Comparison of ENCODE assay signal across 19 cellular contexts in the genomic region with DNA sequence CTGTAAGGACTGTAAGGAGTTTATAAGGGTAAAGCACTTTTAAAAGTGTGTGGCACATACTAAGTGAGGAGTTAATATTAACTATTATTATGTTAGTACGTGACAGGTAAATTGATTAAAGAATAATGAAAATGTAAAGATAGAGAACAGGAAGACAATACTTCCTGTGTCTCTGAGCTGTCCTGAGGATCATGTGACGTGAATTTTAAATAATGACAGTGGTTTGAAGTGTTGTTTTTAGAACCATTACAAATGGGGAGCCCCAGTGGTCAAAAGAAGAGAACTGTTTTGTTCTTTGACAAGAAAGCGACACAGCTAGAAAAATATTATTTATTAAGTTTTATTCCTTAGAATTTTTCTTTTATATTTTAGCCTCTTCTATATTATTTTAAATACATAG.
DNase-seq lines count a peak whose midpoint lies in the region; ATAC-seq, FAIRE-seq and TF ChIP-seq lines count a peak whose summit lies in the region.
"Had no signal": no experiment of that assay in that cellular context is flagged by ENCODE, and none has a peak within 500 bp of the region (broad histone marks: within the 10 kb centered on the region; RNA-seq: fewer than 3 reads in every experiment).

No MANE protein-coding gene starts in this region.

- no peak overlapping the region for H2BK12ac ChIP-seq in neuronal stem cell (ENCODE audit: low read length)

- in situ Hi-C loops in K562 (cut with MboI), result no loop called here

- H3K14ac ChIP-seq in neuronal stem cell (ENCODE audit: low read length), result no peak overlapping the region

- peak overlapping the region; percentile 52 for H2AFZ ChIP-seq in Karpas-422 (ENCODE audit: low read length)
- peak overlapping the region; percentile 4; the same call in 1 of the 2 replicates for H2AFZ ChIP-seq in K562 (ENCODE audit: low read depth, low read length)
- H2AFZ ChIP-seq in neuronal stem cell (ENCODE audit: low read length), result peak overlapping the region; percentile 56

- H3K4me1 ChIP-seq in CD4-positive, CD25-positive, alpha-beta regulatory T cell (ENCODE audit: control insufficient read depth, insufficient read depth, low read length, poor library complexity, severe bottlenecking), result peaks cover 9% of the 10 kb centered on the region
- H3K4me1 ChIP-seq in Karpas-422 (ENCODE audit: low read length) (peaks cover 7% of the 10 kb centered on the region), K562 (replicated peaks in 1 of 2; ENCODE audit: control insufficient read depth in 2 of 2, insufficient read depth in 2 of 2, low read length in 2 of 2) (no peaks in the 10 kb centered on the region), neuronal stem cell (ENCODE audit: control insufficient read depth in 2 of 2, insufficient read depth in 1 of 2, low read depth in 1 of 2, low read length in 2 of 2) (peaks cover 0 to 2% of the 10 kb centered on the region in 2 donors)

- CTCF ChIA-PET in K562 (lab: Yijun Ruan, JAX; ENCODE audit: low intra/inter-chr PET ratio), result no interaction called here

- no peak overlapping the region for H2BK120ac ChIP-seq in neuronal stem cell (ENCODE audit: low read depth, low read length)

- no peaks in the 10 kb centered on the region for H3K36me3 Mint-ChIP-seq in CD4-positive, CD25-positive, alpha-beta regulatory T cell

- no peaks in the 10 kb centered on the region for H3K9me2 ChIP-seq in Karpas-422 (replicated peaks; ENCODE audit: insufficient read depth, low read length)

- H3K4me3 Mint-ChIP-seq in CD4-positive, CD25-positive, alpha-beta regulatory T cell, result peak overlapping the region in 2 of 4 donors; percentile 38 to 57

- H2BK5ac ChIP-seq in neuronal stem cell (ENCODE audit: low read length), result no peak overlapping the region

- H3K18ac ChIP-seq in neuronal stem cell (ENCODE audit: low read length), result no peak overlapping the region

- H3K79me1 ChIP-seq in neuronal stem cell (ENCODE audit: low read depth, low read length), result no peaks in the 10 kb centered on the region

- peak in 2 of 3 donors; percentile 3 to 42 for DNase-seq in CD4-positive, CD25-positive, alpha-beta regulatory T cell
- no peak for DNase-seq in Karpas-422
- no peak for DNase-seq in K562 (ENCODE audit: extremely low read depth in 1 of 4, low spot score in 3 of 4)
- DNase-seq in neuronal stem cell (ENCODE audit: low spot score), result no peak
- no peak for DNase-seq in SIG-M5 (lab: John Stamatoyannopoulos, UW)
- no peak for DNase-seq in HuH-7.5 (ENCODE audit: low spot score)
- no peak for DNase-seq in SK-N-DZ (ENCODE audit: low spot score)
- no peak for DNase-seq in WERI-Rb-1
- DNase-seq: ACHN; CD8-positive, alpha-beta memory T cell; DMS 273 treated with DMSO at 0.1 percent for 48 hours; NCI-H1436; NCI-H2081; NCI-H226; NCI-H69; NK-92 treated with Interleukin-12 subunit alpha and Interleukin-12 subunit beta, amount 100 ng/mL, for 24 hours; PC-3; T-helper 1 cell had no signal

- H3K23ac ChIP-seq in neuronal stem cell (ENCODE audit: low read depth, low read length, poor library complexity), result no peak overlapping the region

- peak overlapping the region; percentile 61 for H3K4me3 ChIP-seq in CD4-positive, CD25-positive, alpha-beta regulatory T cell (ENCODE audit: low read depth, low read length)
- H3K4me3 ChIP-seq in Karpas-422 (ENCODE audit: low read length), result no peak overlapping the region
- H3K4me3 ChIP-seq in K562, result no peak overlapping the region
- no peak overlapping the region for H3K4me3 ChIP-seq in neuronal stem cell (ENCODE audit: low read length in 2 of 2)
- H3K4me3 ChIP-seq in WERI-Rb-1 (ENCODE audit: low read depth, low read length), result no peak overlapping the region

- H4K8ac ChIP-seq in neuronal stem cell (ENCODE audit: low read depth, low read length), result no peak overlapping the region

- TF ChIP-seq POLR2A in K562 (conservative IDR thresholded peaks at IDR 0.05), result no peak

- peaks cover 0 to 3% (median 0%) of the 10 kb centered on the region in 7 donors for H3K9me3 Mint-ChIP-seq in CD4-positive, CD25-positive, alpha-beta regulatory T cell
- H3K9me3 Mint-ChIP-seq: CD8-positive, alpha-beta memory T cell had no signal

- intact Hi-C loops in K562 (cut with micrococcal nuclease), result no loop called here

- H2AK5ac ChIP-seq in neuronal stem cell (ENCODE audit: low read depth, low read length), result no peak overlapping the region

- no peak for TF ChIP-seq RAD21 in K562 (CRISPR knock-in tag; conservative IDR thresholded peaks at IDR 0.05 in 1 of 2, IDR thresholded peaks at IDR 0.05 in 1 of 2)

- POLR2A ChIA-PET in K562 (lab: Yijun Ruan, JAX), result no interaction called here

- H3K27me3 Mint-ChIP-seq in CD4-positive, CD25-positive, alpha-beta regulatory T cell, result peaks cover 10% of the 10 kb centered on the region

- no peak for TF ChIP-seq EP300 in K562 (IDR thresholded peaks at IDR 0.05; ENCODE audit: low read length)

- H3K27me3 ChIP-seq in CD4-positive, CD25-positive, alpha-beta regulatory T cell (ENCODE audit: control insufficient read depth, insufficient read depth, low read length), result no peaks in the 10 kb centered on the region
- H3K27me3 ChIP-seq in Karpas-422 (ENCODE audit: low read length), result no peaks in the 10 kb centered on the region
- no peaks in the 10 kb centered on the region for H3K27me3 ChIP-seq in K562 (ENCODE audit: control insufficient read depth in 2 of 2, insufficient read depth in 2 of 2, low read length in 2 of 2)
- no peaks in the 10 kb centered on the region for H3K27me3 ChIP-seq in neuronal stem cell (ENCODE audit: control insufficient read depth in 3 of 3, insufficient read depth in 3 of 3, low read depth in 1 of 3, low read length in 3 of 3)
- H3K27me3 ChIP-seq in WERI-Rb-1 (ENCODE audit: insufficient read depth, low read depth, severe bottlenecking), result no peaks in the 10 kb centered on the region

- H3K36me3 ChIP-seq in CD4-positive, CD25-positive, alpha-beta regulatory T cell (ENCODE audit: control insufficient read depth, insufficient read depth, low read length), result no peaks in the 10 kb centered on the region
- H3K36me3 ChIP-seq in Karpas-422 (ENCODE audit: insufficient read depth, low read length), result no peaks in the 10 kb centered on the region
- no peaks in the 10 kb centered on the region for H3K36me3 ChIP-seq in K562 (ENCODE audit: control insufficient read depth, insufficient read depth, low read length)
- no peaks in the 10 kb centered on the region for H3K36me3 ChIP-seq in neuronal stem cell (replicated peaks in 1 of 2; ENCODE audit: control insufficient read depth in 2 of 2, insufficient read depth in 2 of 2, low read length in 2 of 2)
- no peaks in the 10 kb centered on the region for H3K36me3 ChIP-seq in WERI-Rb-1

- BruUV-seq in K562 (replicated peaks; lab: Mats Ljungman, UMichigan), result no TSS peak

- H3K4me2 ChIP-seq in Karpas-422 (ENCODE audit: low read depth, low read length, poor library complexity, severe bottlenecking) (no peak overlapping the region), K562 (ENCODE audit: insufficient read depth, low read length) (no peak overlapping the region), neuronal stem cell (ENCODE audit: insufficient read depth, low read length, poor library complexity, severe bottlenecking) (no peak overlapping the region)
- H3K4me2 ChIP-seq: KMS-11 had no signal

- no peaks in the 10 kb centered on the region for H3K9me3 ChIP-seq in CD4-positive, CD25-positive, alpha-beta regulatory T cell (ENCODE audit: control insufficient read depth in 2 of 2, low read length in 2 of 2)
- H3K9me3 ChIP-seq in Karpas-422 (ENCODE audit: low read length) (no peaks in the 10 kb centered on the region), K562 (replicated peaks; ENCODE audit: control insufficient read depth, insufficient read depth, low read depth, low read length) (no peaks in the 10 kb centered on the region), neuronal stem cell (replicated peaks in 1 of 2; ENCODE audit: control insufficient read depth in 2 of 2, insufficient read depth in 1 of 2, low read depth in 1 of 2, low read length in 2 of 2) (no peaks in the 10 kb centered on the region), WERI-Rb-1 (ENCODE audit: severe bottlenecking) (no peaks in the 10 kb centered on the region)

- no peak for FAIRE-seq in K562 (lab: Jason Lieb, UNC)

- TF ChIP-seq CTCF in K562 (IDR thresholded peaks at IDR 0.05 in 2 of 3, conservative IDR thresholded peaks at IDR 0.05 in 1 of 3; ENCODE audit: insufficient read depth in 2 of 3, low read depth in 1 of 3, low read length in 3 of 3), result no peak
- TF ChIP-seq CTCF in WERI-Rb-1 (IDR thresholded peaks at IDR 0.05; ENCODE audit: low read depth, low read length), result no peak

- no peaks in the 10 kb centered on the region for H3K9me1 ChIP-seq in K562 (ENCODE audit: control insufficient read depth, insufficient read depth, low read length)

- H4K91ac ChIP-seq in neuronal stem cell (ENCODE audit: low read depth, low read length, poor library complexity), result no peak overlapping the region

- no peak overlapping the region for H3K4ac ChIP-seq in neuronal stem cell (ENCODE audit: low read length)

- H3K9ac ChIP-seq in Karpas-422 (ENCODE audit: low read length) (no peak overlapping the region), K562 (ENCODE audit: insufficient read depth in 1 of 2, low read depth in 2 of 2, low read length in 2 of 2) (no peak overlapping the region), neuronal stem cell (ENCODE audit: low read depth, low read length, poor library complexity) (no peak overlapping the region)
- H3K9ac ChIP-seq: KMS-11 had no signal

- H4K20me1 ChIP-seq in Karpas-422 (ENCODE audit: insufficient read depth, low read depth, low read length), result no peaks in the 10 kb centered on the region
- H4K20me1 ChIP-seq in K562 (replicated peaks; ENCODE audit: control insufficient read depth, insufficient read depth, low read length), result no peaks in the 10 kb centered on the region

- peak overlapping the region; percentile 50 for H3K27ac ChIP-seq in CD4-positive, CD25-positive, alpha-beta regulatory T cell (ENCODE audit: insufficient read depth, low read length, poor library complexity, severe bottlenecking)
- H3K27ac ChIP-seq in Karpas-422 (ENCODE audit: low read length) (no peak overlapping the region), K562 (ENCODE audit: extremely low read depth, low read depth, low read length) (no peak overlapping the region), neuronal stem cell (replicated peaks; ENCODE audit: low read length) (no peak overlapping the region), WERI-Rb-1 (no peak overlapping the region)
- H3K27ac ChIP-seq: KMS-11 had no signal

- H3K79me2 ChIP-seq in Karpas-422 (ENCODE audit: low read length) (no peaks in the 10 kb centered on the region), K562 (ENCODE audit: control insufficient read depth, insufficient read depth, low read length) (no peaks in the 10 kb centered on the region)

- H3K4me1 Mint-ChIP-seq in CD4-positive, CD25-positive, alpha-beta regulatory T cell, result peaks cover 9 to 11% (median 10%) of the 10 kb centered on the region in 4 donors

- H3K27ac Mint-ChIP-seq in CD4-positive, CD25-positive, alpha-beta regulatory T cell, result peak overlapping the region; percentile 63 to 84 (median 79)
- H3K27ac Mint-ChIP-seq: CD8-positive, alpha-beta memory T cell had no signal

- H2BK15ac ChIP-seq in neuronal stem cell (ENCODE audit: low read length), result no peak overlapping the region

- peak in 1 of 2 donors; percentile 45 for ATAC-seq in CD4-positive, CD25-positive, alpha-beta regulatory T cell (ENCODE audit: low read depth in 2 of 2)
- ATAC-seq in K562, result no peak
- ATAC-seq: PC-3 had no signal

- WGBS in K562 (ENCODE audit: insufficient coverage, low coverage, missing lambda C conversion rate), result 4% methylated on average over 3 of the region's 3 CpGs
- WGBS in neuronal stem cell (ENCODE audit: extremely low coverage in 2 of 2, insufficient read length in 2 of 2, insufficient replicate concordance in 1 of 2), 2 donors, result no CpG with 5 or more reads among the region's 3 CpGs

Comparison
In these comparisons a context has a peak if more than half of its experiments do, and no peak if none do; other contexts are left out.
1. DNase-seq: peak in CD4-positive, CD25-positive, alpha-beta regulatory T cell (2 of 3); none in Karpas-422 (single experiment), K562 (0 of 4), neuronal stem cell (single experiment), SIG-M5 (single experiment), HuH-7.5 (single experiment), SK-N-DZ (single experiment) and WERI-Rb-1 (single experiment).
2. H2AFZ ChIP-seq: peak in every context shown above with its lines; median percentile 56 in neuronal stem cell; 52 in Karpas-422; 4 in K562.